Comparison of ENCODE assay signal across 8 cellular contexts in the genomic region with DNA sequence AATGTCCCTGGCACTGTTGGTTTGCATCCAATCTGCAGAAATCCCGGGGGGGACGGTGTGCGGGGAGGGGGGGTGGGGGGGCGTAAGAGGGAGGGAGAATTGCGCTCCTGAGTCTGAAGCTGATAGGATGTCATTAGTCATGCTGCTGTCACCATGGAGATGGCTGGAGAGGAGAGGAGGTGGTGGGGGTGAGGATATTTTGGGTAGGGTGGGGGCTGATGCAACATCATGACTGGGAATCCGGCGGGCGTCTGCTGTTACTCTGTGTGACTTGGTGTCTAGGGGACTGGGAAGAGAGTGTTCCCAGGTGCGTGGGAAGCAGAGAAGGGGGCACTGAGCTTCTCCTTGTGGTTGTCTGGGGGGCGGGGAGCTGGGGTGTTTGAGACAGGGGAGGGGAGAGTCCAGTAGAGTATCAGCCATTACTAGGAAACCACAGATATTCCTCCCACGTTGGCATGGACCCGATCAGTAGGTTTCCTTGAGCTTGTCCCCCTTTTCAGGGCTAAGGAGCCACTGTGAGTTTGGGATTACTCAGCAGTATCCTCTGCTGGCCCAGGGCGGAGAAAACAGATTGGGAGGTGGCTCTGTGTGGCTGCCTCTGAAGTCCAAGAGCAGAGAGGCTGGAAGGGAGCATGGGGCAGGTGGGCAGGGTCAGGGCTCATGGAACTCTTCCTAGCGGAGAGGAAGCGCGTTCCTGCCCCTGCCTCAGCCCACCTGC. TPM values are rescaled to one million over a fixed set of nuclear protein-coding genes. Genes with fewer than 3 reads are reported as not detected.
DNase-seq lines count a peak whose midpoint lies in the region; ATAC-seq and TF ChIP-seq lines count a peak whose summit lies in the region.

No MANE protein-coding gene starts in this region.

- no peaks in the 10 kb centered on the region for H3K9me3 ChIP-seq in hepatocyte (ENCODE audit: low read depth)
- H3K9me3 ChIP-seq in thymus (ENCODE audit: control insufficient read depth) = no peaks in the 10 kb centered on the region
- no peaks in the 10 kb centered on the region for H3K9me3 ChIP-seq in HAP-1

- H3K9me3 Mint-ChIP-seq in activated CD8-positive, alpha-beta memory T cell treated with anti-CD3 and anti-CD28 coated beads, Interleukin-2, amount 10 ng/mL, durations not matched to agents 7 days and 5 days (ENCODE audit: low read depth) = no peaks in the 10 kb centered on the region
- H3K9me3 Mint-ChIP-seq in activated T-cell treated with anti-CD3 and anti-CD28 coated beads, Interleukin-2, amount 50 U/mL, for 72 hours = no peaks in the 10 kb centered on the region

- H4K20me1 ChIP-seq in hepatocyte (ENCODE audit: insufficient read depth, poor library complexity, severe bottlenecking) = peaks cover 92% of the 10 kb centered on the region

- ATAC-seq in activated CD8-positive, alpha-beta memory T cell treated with anti-CD3 and anti-CD28 coated beads, Interleukin-2, amount 10 ng/mL, durations not matched to agents 7 days and 5 days = no peak
- ATAC-seq in activated T-cell treated with anti-CD3 and anti-CD28 coated beads, Interleukin-2, amount 50 U/mL, for 72 hours (replicated peaks in 1 of 2) = no peak

- no peak overlapping the region for H2AFZ ChIP-seq in hepatocyte

- CTCF ChIA-PET in activated CD8-positive, alpha-beta memory T cell treated with anti-CD3 and anti-CD28 coated beads, Interleukin-2, amount 10 ng/mL, durations not matched to agents 7 days and 5 days (lab: Charles Lee) = interaction anchor here (0.9 to 2.5 kb wide), 5 partner anchors 18 to 180 kb away, joined by 3 to 10 read pairs (median 3); partner anchors contain the start of gene STAMBP

- H3K9me2 ChIP-seq in hepatocyte (replicated peaks; ENCODE audit: insufficient read depth) = no peaks in the 10 kb centered on the region

- H3K4me1 Mint-ChIP-seq in activated CD8-positive, alpha-beta memory T cell treated with anti-CD3 and anti-CD28 coated beads, Interleukin-2, amount 10 ng/mL, durations not matched to agents 7 days and 5 days = peaks cover 15% of the 10 kb centered on the region
- H3K4me1 Mint-ChIP-seq in activated T-cell treated with anti-CD3 and anti-CD28 coated beads, Interleukin-2, amount 50 U/mL, for 72 hours (ENCODE audit: low read depth) = peaks cover 69% of the 10 kb centered on the region

- H3K79me2 ChIP-seq in hepatocyte = peaks cover 84% of the 10 kb centered on the region

- H3K4me2 ChIP-seq in hepatocyte = peak overlapping the region; percentile 98

- WGBS in hepatocyte (ENCODE audit: low lambda C conversion rate, missing lambda C conversion rate) = 60% methylated on average over 8 of the region's 16 CpGs
- WGBS in thymus = 82% methylated on average over 16 of the region's 16 CpGs

- peaks cover 4% of the 10 kb centered on the region for H3K27me3 Mint-ChIP-seq in activated CD8-positive, alpha-beta memory T cell treated with anti-CD3 and anti-CD28 coated beads, Interleukin-2, amount 10 ng/mL, durations not matched to agents 7 days and 5 days
- H3K27me3 Mint-ChIP-seq in activated T-cell treated with anti-CD3 and anti-CD28 coated beads, Interleukin-2, amount 50 U/mL, for 72 hours (ENCODE audit: low read depth) = no peaks in the 10 kb centered on the region

- TF ChIP-seq CTCF in hepatocyte (IDR thresholded peaks at IDR 0.05; ENCODE audit: poor library complexity) = no peak
- no peak for TF ChIP-seq CTCF in GM13977 (IDR thresholded peaks at IDR 0.05; ENCODE audit: extremely low read depth, insufficient read depth, missing control alignments)

- in situ Hi-C loops in HAP-1 (cut with MboI; ENCODE audit: low sequenced_read_pairs) = no loop called here
- in situ Hi-C loops in GM13977 (cut with MboI; ENCODE audit: low pct_unique_long_range_greater_than_20kb, low sequenced_read_pairs, unreplicated experiment) = no loop called here

- no peaks in the 10 kb centered on the region for H3K27me3 ChIP-seq in hepatocyte
- no peaks in the 10 kb centered on the region for H3K27me3 ChIP-seq in thymus (ENCODE audit: control insufficient read depth, insufficient read depth)
- H3K27me3 ChIP-seq in HAP-1 (ENCODE audit: low read depth) = no peaks in the 10 kb centered on the region

- H3K4me3 ChIP-seq in hepatocyte = peak overlapping the region; percentile 73
- peak overlapping the region; percentile 68 for H3K4me3 ChIP-seq in thymus (ENCODE audit: low read length)
- H3K4me3 ChIP-seq in HAP-1 = no peak overlapping the region

- H3K4me3 Mint-ChIP-seq in activated CD8-positive, alpha-beta memory T cell treated with anti-CD3 and anti-CD28 coated beads, Interleukin-2, amount 10 ng/mL, durations not matched to agents 7 days and 5 days = peak overlapping the region; percentile 72
- peak overlapping the region; percentile 79 to 84 for H3K4me3 Mint-ChIP-seq in activated T-cell treated with anti-CD3 and anti-CD28 coated beads, Interleukin-2, amount 50 U/mL, for 72 hours

- H3K36me3 ChIP-seq in hepatocyte (replicated peaks; ENCODE audit: insufficient read depth, low read depth) (no peaks in the 10 kb centered on the region), thymus (ENCODE audit: control insufficient read depth, insufficient read depth) (peaks cover 6% of the 10 kb centered on the region), HAP-1 (replicated peaks) (no peaks in the 10 kb centered on the region; the same call in 1 of the 2 replicates)

- H3K27ac Mint-ChIP-seq in activated CD8-positive, alpha-beta memory T cell treated with anti-CD3 and anti-CD28 coated beads, Interleukin-2, amount 10 ng/mL, durations not matched to agents 7 days and 5 days = no peak overlapping the region
- H3K27ac Mint-ChIP-seq in activated T-cell treated with anti-CD3 and anti-CD28 coated beads, Interleukin-2, amount 50 U/mL, for 72 hours = no peak overlapping the region

- H3K4me1 ChIP-seq in hepatocyte (ENCODE audit: insufficient read depth) (peaks cover 48% of the 10 kb centered on the region), thymus (ENCODE audit: control insufficient read depth, insufficient read depth, low read length) (peaks cover 9% of the 10 kb centered on the region), HAP-1 (peaks cover 20% of the 10 kb centered on the region)

- H3K27ac ChIP-seq in hepatocyte = no peak overlapping the region
- H3K27ac ChIP-seq in thymus (ENCODE audit: low read depth) = no peak overlapping the region

- DNase-seq in activated CD8-positive, alpha-beta memory T cell treated with anti-CD3 and anti-CD28 coated beads, Interleukin-2, amount 10 ng/mL, durations not matched to agents 7 days and 5 days = peak; percentile 37
- no peak for DNase-seq in activated CD8-positive, alpha-beta memory T cell treated with anti-CD3 and anti-CD28 coated beads, Interleukin-2, amount 50 U/mL, for 4 hours
- no peak for DNase-seq in activated T-cell treated with anti-CD3 and anti-CD28 coated beads, Interleukin-2, amount 50 U/mL, for 72 hours
- DNase-seq in hepatocyte (ENCODE audit: low spot score) = peak; percentile 29
- no peak for DNase-seq in SIG-M5 treated with dmso at 0.1 percent for 504 hours (lab: John Stamatoyannopoulos, UW; ENCODE audit: unreplicated experiment)
- no peak for DNase-seq in HAP-1 (ENCODE audit: low spot score in 2 of 2)
- DNase-seq in GM13977 (ENCODE audit: low spot score) = no peak

- peaks cover 2% of the 10 kb centered on the region for H3K36me3 Mint-ChIP-seq in activated CD8-positive, alpha-beta memory T cell treated with anti-CD3 and anti-CD28 coated beads, Interleukin-2, amount 10 ng/mL, durations not matched to agents 7 days and 5 days
- peaks cover 2 to 3% of the 10 kb centered on the region in 2 donors for H3K36me3 Mint-ChIP-seq in activated T-cell treated with anti-CD3 and anti-CD28 coated beads, Interleukin-2, amount 50 U/mL, for 72 hours (ENCODE audit: insufficient read depth in 2 of 2)

RNA-seq across cellular contexts. Expression of gene TET3, which starts 18.9 kb away (rescaled TPM):
- 10 to 100 TPM; 12.7 to 13.7 TPM for total RNA-seq in activated CD8-positive, alpha-beta memory T cell treated with anti-CD3 and anti-CD28 coated beads, Interleukin-2, amount 10 ng/mL, durations not matched to agents 7 days and 5 days
- 10 to 100 TPM; 18.6 to 19.7 TPM for total RNA-seq in activated T-cell treated with anti-CD3 and anti-CD28 coated beads, Interleukin-2, amount 50 U/mL, for 72 hours
- 11.5 and 14.5 TPM in 2 replicates for total RNA-seq in hepatocyte
- 3.6 TPM in 2 replicates for polyA plus RNA-seq in hepatocyte
- polyA plus RNA-seq in thymus = 4.2 TPM

Comparison
In these comparisons a context has a peak if more than half of its experiments do, and no peak if none do; other contexts are left out.
1. DNase-seq: peak in activated CD8-positive, alpha-beta memory T cell treated with anti-CD3 and anti-CD28 coated beads, Interleukin-2, amount 10 ng/mL, durations not matched to agents 7 days and 5 days (single experiment) and hepatocyte (single experiment); none in activated CD8-positive, alpha-beta memory T cell treated with anti-CD3 and anti-CD28 coated beads, Interleukin-2, amount 50 U/mL, for 4 hours (single experiment), activated T-cell treated with anti-CD3 and anti-CD28 coated beads, Interleukin-2, amount 50 U/mL, for 72 hours (0 of 2), SIG-M5 treated with dmso at 0.1 percent for 504 hours (single experiment), HAP-1 (0 of 2) and GM13977 (single experiment).